ENCODE assay signal across 1 cellular context in genomic region chr11:720642-721346, GRCh38.
TF ChIP-seq lines count a peak whose summit lies in the region.

No MANE protein-coding gene starts in this region.

TF ChIP-seq in SK-N-SH, 30 proteins besides CTCF, POLR2A, EP300 and RAD21 (continued from another document):
- TF ChIP-seq GATA2 (CRISPR knock-in tag; IDR thresholded peaks at IDR 0.05): no peak
